In genomic region chr1:243848165-243849088, GRCh38 we compare ENCODE assay signal across 8 cellular contexts. TPM values are rescaled to one million over a fixed set of nuclear protein-coding genes. Genes with fewer than 3 reads are reported as not detected.
DNase-seq lines count a peak whose midpoint lies in the region; ATAC-seq, FAIRE-seq and TF ChIP-seq lines count a peak whose summit lies in the region.

No MANE protein-coding gene starts in this region.

- H2BK15ac ChIP-seq in mesenchymal stem cell (ENCODE audit: low read depth, poor library complexity, severe bottlenecking), result no peak overlapping the region

- WGBS in heart right ventricle, 2 donors, result 47 to 52% methylated on average over 8 of the region's 8 CpGs
- WGBS in GM12878 (ENCODE audit: insufficient coverage, insufficient replicate concordance, low lambda C conversion rate, missing lambda C conversion rate), result 38% methylated on average over 8 of the region's 8 CpGs
- WGBS in mesenchymal stem cell, result 41% methylated on average over 5 of the region's 8 CpGs

- H3K4ac ChIP-seq in mesenchymal stem cell (ENCODE audit: low read depth in 1 of 2, low read length in 2 of 2), result no peak overlapping the region

- no peak overlapping the region for H4K91ac ChIP-seq in mesenchymal stem cell (ENCODE audit: low read length)

- peak overlapping the region in 1 of 2 experiments; percentile 79 for H3K18ac ChIP-seq in mesenchymal stem cell (ENCODE audit: low read depth in 1 of 2, low read length in 2 of 2)

- no peak for TF ChIP-seq CTCF in heart right ventricle (IDR thresholded peaks at IDR 0.05)
- no peak for TF ChIP-seq CTCF in GM12878 (IDR thresholded peaks at IDR 0.05 in 2 of 3, conservative IDR thresholded peaks at IDR 0.05 in 1 of 3; ENCODE audit: control insufficient read depth in 2 of 3, extremely low read depth in 1 of 3, insufficient read depth in 1 of 3, low read depth in 3 of 3, low read length in 3 of 3)
- no peak for TF ChIP-seq CTCF in uterus (IDR thresholded peaks at IDR 0.05)

- no TSS peak for BruUV-seq in GM12878 (replicated peaks; lab: Mats Ljungman, UMichigan)

- no peak for TF ChIP-seq EP300 in GM12878 (IDR thresholded peaks at IDR 0.05; ENCODE audit: borderline replicate concordance in 1 of 2, control insufficient read depth in 1 of 2, low read depth in 2 of 2, low read length in 2 of 2)

- no peak for DNase-seq in heart right ventricle
- no peak for DNase-seq in left cardiac atrium
- no peak for DNase-seq in GM12878 (ENCODE audit: low read depth, low spot score)
- DNase-seq in mesenchymal stem cell, result no peak
- no peak for DNase-seq in uterus
- no peak for DNase-seq in AML-193 (lab: John Stamatoyannopoulos, UW)
- no peak for DNase-seq in sciatic nerve (ENCODE audit: low spot score)
- no peak for DNase-seq in NCI-H2107 (lab: John Stamatoyannopoulos, UW)

- ATAC-seq in heart right ventricle, result no peak
- no peak for ATAC-seq in left cardiac atrium
- ATAC-seq in GM12878, result no peak
- ATAC-seq in sciatic nerve, result no peak

- H3K79me2 ChIP-seq in GM12878 (ENCODE audit: control insufficient read depth, insufficient read depth, low read length), result no peaks in the 10 kb centered on the region; the same call in 1 of the 2 replicates

- H3K4me3 ChIP-seq in heart right ventricle, result peak overlapping the region in 9 of 10 donors; percentile 76 to 90 (median 79)
- H3K4me3 ChIP-seq in GM12878, result peak overlapping the region; percentile 70
- peak overlapping the region; percentile 87 to 90 for H3K4me3 ChIP-seq in mesenchymal stem cell (ENCODE audit: insufficient read depth in 1 of 2, low read depth in 1 of 2, low read length in 2 of 2)
- H3K4me3 ChIP-seq in uterus, result peak overlapping the region; percentile 51 to 83

- H3K36me3 ChIP-seq in heart right ventricle (no peaks in the 10 kb centered on the region), GM12878 (ENCODE audit: control insufficient read depth in 2 of 2, insufficient read depth in 2 of 2, low read length in 1 of 2) (no peaks in the 10 kb centered on the region; a peak in 1 of 4 replicates), mesenchymal stem cell (ENCODE audit: control insufficient read depth in 1 of 2, insufficient read depth in 2 of 2, low read depth in 1 of 2, low read length in 2 of 2) (no peaks in the 10 kb centered on the region), uterus (no peaks in the 10 kb centered on the region)

- H2BK5ac ChIP-seq in mesenchymal stem cell (ENCODE audit: low read depth, low read length, poor library complexity, severe bottlenecking), result no peak overlapping the region

- CTCF ChIA-PET in GM12878 (lab: Yijun Ruan, JAX), result no interaction called here

- H3K4me1 ChIP-seq in heart right ventricle, result peaks cover 0 to 27% (median 18%) of the 10 kb centered on the region in 9 donors
- H3K4me1 ChIP-seq in GM12878 (ENCODE audit: control insufficient read depth, insufficient read depth, low read length), result 0 out of 2 replicates have a peak, but pooled peaks cover 7% of the 10 kb centered on the region
- peaks cover 1% of the 10 kb centered on the region for H3K4me1 ChIP-seq in mesenchymal stem cell (ENCODE audit: control insufficient read depth, insufficient read depth, low read depth, low read length)
- H3K4me1 ChIP-seq in uterus, result no peaks in the 10 kb centered on the region

- POLR2A ChIA-PET in GM12878 (lab: Charles Lee), result no interaction called here

- peak overlapping the region; percentile 6; the same call in 1 of the 2 replicates for H2AFZ ChIP-seq in GM12878 (ENCODE audit: control insufficient read depth, low read depth, low read length)
- no peak overlapping the region for H2AFZ ChIP-seq in mesenchymal stem cell (ENCODE audit: low read depth, low read length)

- TF ChIP-seq RAD21 in GM12878 (IDR thresholded peaks at IDR 0.05; ENCODE audit: insufficient read depth, low read depth, low read length), result no peak

- peaks cover 0 to 3% (median 0%) of the 10 kb centered on the region in 11 donors for H3K9me3 ChIP-seq in heart right ventricle
- no peaks in the 10 kb centered on the region for H3K9me3 ChIP-seq in GM12878 (replicated peaks; ENCODE audit: control insufficient read depth, insufficient read depth, low read length)
- H3K9me3 ChIP-seq in mesenchymal stem cell (ENCODE audit: control insufficient read depth, low read length), result no peaks in the 10 kb centered on the region
- H3K9me3 ChIP-seq in uterus, result no peaks in the 10 kb centered on the region

- FAIRE-seq in GM12878 (lab: Jason Lieb, UNC), result no peak

- in situ Hi-C loops in GM12878 (cut with MboI), result no loop called here

- no peak for TF ChIP-seq POLR2A in GM12878 (IDR thresholded peaks at IDR 0.05; ENCODE audit: low read depth, low read length)
- no peak for TF ChIP-seq POLR2A in uterus (IDR thresholded peaks at IDR 0.05)

- H3K4me2 ChIP-seq in GM12878 (ENCODE audit: control insufficient read depth, insufficient read depth) (peak overlapping the region; percentile 42), mesenchymal stem cell (ENCODE audit: low read length, poor library complexity, severe bottlenecking) (peak overlapping the region; percentile 91)

- no peak overlapping the region for H2BK12ac ChIP-seq in mesenchymal stem cell (ENCODE audit: low read length in 2 of 2)

- H2BK120ac ChIP-seq in mesenchymal stem cell (ENCODE audit: low read depth, low read length), result no peak overlapping the region

- RAD21 ChIA-PET in GM12878 (lab: Charles Lee; ENCODE audit: unreplicated experiment), result no interaction called here

- peaks cover 0 to 42% (median 15%) of the 10 kb centered on the region in 7 donors for H3K27me3 ChIP-seq in heart right ventricle
- no peaks in the 10 kb centered on the region; a peak in 1 of 4 replicates for H3K27me3 ChIP-seq in GM12878 (replicated peaks in 1 of 2; ENCODE audit: control insufficient read depth in 2 of 2, insufficient read depth in 2 of 2, low read length in 1 of 2)
- H3K27me3 ChIP-seq in mesenchymal stem cell (ENCODE audit: control insufficient read depth in 1 of 2, insufficient read depth in 1 of 2, low read length in 2 of 2), result no peaks in the 10 kb centered on the region
- no peaks in the 10 kb centered on the region for H3K27me3 ChIP-seq in uterus

- H4K8ac ChIP-seq in mesenchymal stem cell (ENCODE audit: low read length), result no peak overlapping the region

- SMC1A ChIA-PET in GM12878 (lab: Charles Lee; ENCODE audit: uncharacterized antibody, unreplicated experiment), result no interaction called here

- H3K14ac ChIP-seq in mesenchymal stem cell (ENCODE audit: low read length in 2 of 2), result no peak overlapping the region

- intact Hi-C loops in heart right ventricle (cut with DNase I) (loop anchor here in 2 of 10 donors (5.0 to 10.0 kb wide), 4 partner anchors 54 to 424 kb away; no protein-coding TSS in a partner anchor), left cardiac atrium (cut with DNase I) (no loop called here), GM12878 (cut with micrococcal nuclease; ENCODE audit: unreplicated experiment) (no loop called here), uterus (cut with DNase I; ENCODE audit: low total_unique reads) (no loop called here), sciatic nerve (cut with DNase I) (no loop called here)

- H3K27ac ChIP-seq in heart right ventricle, result peak overlapping the region; percentile 25 to 99 (median 96)
- no peak overlapping the region for H3K27ac ChIP-seq in GM12878 (ENCODE audit: control insufficient read depth, insufficient read depth)
- peak overlapping the region; percentile 51 for H3K27ac ChIP-seq in mesenchymal stem cell (ENCODE audit: low read length, poor library complexity, severe bottlenecking)
- H3K27ac ChIP-seq in uterus, result peak overlapping the region; percentile 99

- peak overlapping the region in 1 of 2 experiments; percentile 46 for H3K23ac ChIP-seq in mesenchymal stem cell (ENCODE audit: low read length in 2 of 2)

- no peaks in the 10 kb centered on the region for H4K20me1 ChIP-seq in GM12878 (ENCODE audit: control insufficient read depth, insufficient read depth)

- peaks cover 4% of the 10 kb centered on the region for H3K79me1 ChIP-seq in mesenchymal stem cell (replicated peaks; ENCODE audit: low read length, poor library complexity, severe bottlenecking)

- no peak overlapping the region for H2AK5ac ChIP-seq in mesenchymal stem cell (ENCODE audit: low read length, severe bottlenecking)

- H3K9ac ChIP-seq in GM12878 (ENCODE audit: control insufficient read depth, insufficient read depth, low read length) (peak overlapping the region; percentile 35), mesenchymal stem cell (ENCODE audit: low read length) (peak overlapping the region; percentile 90)

TF ChIP-seq in GM12878, 131 proteins besides CTCF, POLR2A, EP300 and RAD21 (continues in another document):
- TF ChIP-seq IRF3 (IDR thresholded peaks at IDR 0.05), result no peak

RNA-seq across cellular contexts. Expression of gene AKT3, which starts 1.6 kb away (rescaled TPM):
- total RNA-seq in heart right ventricle (10 to 100 TPM; 11.8 to 27.6 (median 18.8) TPM), left cardiac atrium (10 to 100 TPM; 27.6 to 42.9 TPM), GM12878 (2014; rRNA removed) (0.11 and 0.34 TPM in 2 replicates), GM12878 (2014; rRNA removed; fragmentation: Illumina TruSeq; extraction: Trizol) (0.27 and 0.32 TPM in 2 replicates), GM12878 (2021) (0.27 and 0.44 TPM in 2 replicates), uterus (100 to 1,000 TPM in 2 of 4 donors, 10 to 100 TPM in 2; 39.2 to 227 (median 97.6) TPM), sciatic nerve (143 TPM)
- polyA plus RNA-seq in heart right ventricle (1 to 10 TPM; 6.5 to 7.2 TPM), GM12878 (2011; rRNA removed) (0.48 and 0.63 TPM in 2 replicates), GM12878 (2014; fragmentation: Illumina TruSeq; extraction: Trizol) (0.10 and 0.56 TPM in 2 replicates), GM12878 (2014; fragmentation: Nextera tagmentation; extraction: Ambion mirVana) (under 1 TPM; 0.03 to 0.04 TPM), GM12878 (2014; rRNA removed) (0.05 and 0.09 TPM in 2 replicates), GM12878 (2016; fragmentation: Nextera tagmentation; extraction: Ambion mirVana) (under 1 TPM; 0.09 to 0.11 TPM)
- 2.0 and 2.6 TPM in 2 replicates for total RNA-seq in GM12878 (2013; cell fraction: nucleolus; rRNA removed)
- 2.1 TPM for polyA plus RNA-seq in GM12878 (2011; ENCODE audit: low read depth)
- 0.16 and 0.17 TPM in 2 replicates for polyA plus RNA-seq in GM12878 (2011; cell fraction: cytosol; rRNA removed)
- 0.61 and 0.70 TPM in 2 replicates for polyA plus RNA-seq in GM12878 (2011; cell fraction: nucleus; rRNA removed)
- 2.5 and 4.6 TPM in 2 replicates for polyA plus RNA-seq in GM12878 (2012)
- 0.98 and 1.0 TPM in 2 replicates for polyA minus RNA-seq in GM12878 (2011; rRNA and poly(A)+ RNA removed)
- 0.21 TPM in 1 of 2 replicates, not detected in the other for polyA minus RNA-seq in GM12878 (2011; cell fraction: cytosol; rRNA and poly(A)+ RNA removed)
- polyA minus RNA-seq in GM12878 (2011; cell fraction: nucleus; rRNA and poly(A)+ RNA removed), result 0.73 and 0.86 TPM in 2 replicates
- polyA plus RNA-seq in mesenchymal stem cell (2013, experiment 1 of 2), result 32.9 TPM
- 34.8 TPM for polyA plus RNA-seq in mesenchymal stem cell (2013, experiment 2 of 2)
